In genomic region chr17:79534851-79535727, GRCh38 we compare ENCODE assay signal across 16 cellular contexts.
DNase-seq lines count a peak whose midpoint lies in the region; ATAC-seq and TF ChIP-seq lines count a peak whose summit lies in the region.
"Had no signal": no experiment of that assay in that cellular context is flagged by ENCODE, and none has a peak within 500 bp of the region (broad histone marks: within the 10 kb centered on the region; RNA-seq: fewer than 3 reads in every experiment).

No MANE protein-coding gene starts in this region.

- H3K4ac ChIP-seq in neuronal stem cell (ENCODE audit: low read length): no peak overlapping the region

- no peak overlapping the region for H4K91ac ChIP-seq in neuronal stem cell (ENCODE audit: low read depth, low read length, poor library complexity)

- H2AK5ac ChIP-seq in neuronal stem cell (ENCODE audit: low read depth, low read length): peak overlapping the region; percentile 6

- no peaks in the 10 kb centered on the region for H3K4me1 ChIP-seq in right atrium auricular region
- H3K4me1 ChIP-seq in neuronal stem cell (ENCODE audit: control insufficient read depth in 2 of 2, insufficient read depth in 1 of 2, low read depth in 1 of 2, low read length in 2 of 2): peaks cover 0 to 10% of the 10 kb centered on the region in 2 donors
- H3K4me1 ChIP-seq in aorta (ENCODE audit: control insufficient read depth in 1 of 2, insufficient read depth in 2 of 2, low read length in 2 of 2): no peaks in the 10 kb centered on the region

- H3K27ac ChIP-seq in right atrium auricular region (no peak overlapping the region), neuronal stem cell (replicated peaks; ENCODE audit: low read length) (no peak overlapping the region), aorta (ENCODE audit: low read depth in 1 of 2, low read length in 2 of 2) (no peak overlapping the region)
- H3K27ac ChIP-seq: 22Rv1, GM23248 had no signal

- no peak overlapping the region for H2BK5ac ChIP-seq in neuronal stem cell (ENCODE audit: low read length)

- no peak overlapping the region for H2BK12ac ChIP-seq in neuronal stem cell (ENCODE audit: low read length)

- no CpG with 5 or more reads among the region's 23 CpGs for WGBS in neuronal stem cell (ENCODE audit: extremely low coverage in 2 of 2, insufficient read length in 2 of 2, insufficient replicate concordance in 1 of 2), 2 donors
- WGBS in aorta, 2 donors: 76 to 80% methylated on average over 23 of the region's 23 CpGs

- H3K79me1 ChIP-seq in neuronal stem cell (ENCODE audit: low read depth, low read length): no peaks in the 10 kb centered on the region

- no peaks in the 10 kb centered on the region for H3K36me3 ChIP-seq in right atrium auricular region
- no peaks in the 10 kb centered on the region for H3K36me3 ChIP-seq in neuronal stem cell (replicated peaks in 1 of 2; ENCODE audit: control insufficient read depth in 2 of 2, insufficient read depth in 2 of 2, low read length in 2 of 2)
- H3K36me3 ChIP-seq in aorta (ENCODE audit: control insufficient read depth in 1 of 2, insufficient read depth in 2 of 2, low read length in 1 of 2): no peaks in the 10 kb centered on the region

- intact Hi-C loops in Right ventricle myocardium superior (cut with DNase I): no loop called here
- intact Hi-C loops in aorta (cut with DNase I): no loop called here

- DNase-seq in Right ventricle myocardium superior (peak; percentile 12), right atrium auricular region (ENCODE audit: low spot score) (no peak), chondrocyte (ENCODE audit: low spot score) (peak; percentile 58), neuronal stem cell (ENCODE audit: low spot score) (no peak), aorta (peak; percentile 15 to 67), NCI-H510A treated with DMSO at 0.1 percent for 48 hours (lab: John Stamatoyannopoulos, UW) (no peak), AG20443 (ENCODE audit: low spot score) (no peak)
- DNase-seq: AML-193; C1 segment of cervical spinal cord; Calu3; CD4-positive, alpha-beta T cell; DMS 273 treated with DMSO at 0.1 percent for 48 hours; GM23248; H7 had no signal

- no peak overlapping the region for H3K4me3 ChIP-seq in right atrium auricular region
- H3K4me3 ChIP-seq in neuronal stem cell (ENCODE audit: low read length in 2 of 2): no peak overlapping the region
- H3K4me3 ChIP-seq in aorta (ENCODE audit: low read length in 2 of 2): no peak overlapping the region
- H3K4me3 ChIP-seq: GM23248 had no signal

- H3K27me3 ChIP-seq in right atrium auricular region: no peaks in the 10 kb centered on the region
- H3K27me3 ChIP-seq in neuronal stem cell (ENCODE audit: control insufficient read depth in 3 of 3, insufficient read depth in 3 of 3, low read depth in 1 of 3, low read length in 3 of 3): peaks cover 0 to 45% (median 0%) of the 10 kb centered on the region in 3 experiments
- H3K27me3 ChIP-seq in aorta (ENCODE audit: control insufficient read depth in 1 of 2, insufficient read depth in 2 of 2, low read length in 1 of 2): no peaks in the 10 kb centered on the region

- H3K4me3 Mint-ChIP-seq in chondrocyte (ENCODE audit: unreplicated experiment): no peak overlapping the region
- H3K4me3 Mint-ChIP-seq: CD4-positive, alpha-beta T cell had no signal

- no peak for TF ChIP-seq CTCF in right atrium auricular region (IDR thresholded peaks at IDR 0.05)
- TF ChIP-seq CTCF in chondrocyte (IDR thresholded peaks at IDR 0.05): no peak

- no peaks in the 10 kb centered on the region for H3K36me3 Mint-ChIP-seq in chondrocyte (ENCODE audit: low read depth)

- H4K8ac ChIP-seq in neuronal stem cell (ENCODE audit: low read depth, low read length): no peak overlapping the region

- no peak overlapping the region for H3K4me2 ChIP-seq in neuronal stem cell (ENCODE audit: insufficient read depth, low read length, poor library complexity, severe bottlenecking)

- H3K4me1 Mint-ChIP-seq in chondrocyte (ENCODE audit: low read depth): no peaks in the 10 kb centered on the region

- no peak overlapping the region for H3K23ac ChIP-seq in neuronal stem cell (ENCODE audit: low read depth, low read length, poor library complexity)

- peaks cover 45% of the 10 kb centered on the region for H3K27me3 Mint-ChIP-seq in chondrocyte (ENCODE audit: low read depth)

- H3K18ac ChIP-seq in neuronal stem cell (ENCODE audit: low read length): peak overlapping the region; percentile 84

- H3K14ac ChIP-seq in neuronal stem cell (ENCODE audit: low read length): no peak overlapping the region

- peak overlapping the region; percentile 72 for H3K9ac ChIP-seq in neuronal stem cell (ENCODE audit: low read depth, low read length, poor library complexity)
- H3K9ac ChIP-seq: GM23248 had no signal

- H3K27ac Mint-ChIP-seq in chondrocyte (ENCODE audit: unreplicated experiment): no peak overlapping the region
- H3K27ac Mint-ChIP-seq: CD4-positive, alpha-beta T cell had no signal

- H2AFZ ChIP-seq in neuronal stem cell (ENCODE audit: low read length): no peak overlapping the region
- H2AFZ ChIP-seq: GM23248 had no signal

- no peak overlapping the region for H2BK120ac ChIP-seq in neuronal stem cell (ENCODE audit: low read depth, low read length)

- peak overlapping the region; percentile 30 for H2BK15ac ChIP-seq in neuronal stem cell (ENCODE audit: low read length)

- no peaks in the 10 kb centered on the region for H3K9me3 Mint-ChIP-seq in chondrocyte (ENCODE audit: low read depth)
- H3K9me3 Mint-ChIP-seq: CD4-positive, alpha-beta T cell had no signal

- no peaks in the 10 kb centered on the region for H3K9me3 ChIP-seq in right atrium auricular region
- H3K9me3 ChIP-seq in neuronal stem cell (replicated peaks in 1 of 2; ENCODE audit: control insufficient read depth in 2 of 2, insufficient read depth in 1 of 2, low read depth in 1 of 2, low read length in 2 of 2): no peaks in the 10 kb centered on the region
- H3K9me3 ChIP-seq in aorta (ENCODE audit: control insufficient read depth, low read length): no peaks in the 10 kb centered on the region

- ATAC-seq in Right ventricle myocardium superior (ENCODE audit: poor library complexity): no peak
- ATAC-seq in aorta (ENCODE audit: low FRiP score): no peak
- ATAC-seq in HG03045 (IDR thresholded peaks at IDR 0.05; ENCODE audit: unreplicated experiment): no peak

Comparison
In these comparisons a context has a peak if more than half of its experiments do, and no peak if none do; other contexts are left out.
1. DNase-seq: peak in Right ventricle myocardium superior (single experiment), chondrocyte (single experiment) and aorta (2 of 2); none in right atrium auricular region (single experiment), neuronal stem cell (single experiment), NCI-H510A treated with DMSO at 0.1 percent for 48 hours (single experiment) and AG20443 (single experiment).